9 cellular contexts compared by ENCODE assay signal in genomic region chr19:18117364-18117691, GRCh38. TPM values are rescaled to one million over a fixed set of nuclear protein-coding genes. Genes with fewer than 3 reads are reported as not detected.
DNase-seq lines count a peak whose midpoint lies in the region; ATAC-seq and TF ChIP-seq lines count a peak whose summit lies in the region.
"Had no signal": no experiment of that assay in that cellular context is flagged by ENCODE, and none has a peak within 500 bp of the region (broad histone marks: within the 10 kb centered on the region; RNA-seq: fewer than 3 reads in every experiment).

No MANE protein-coding gene starts in this region.

- POLR2A ChIA-PET in naive thymus-derived CD8-positive, alpha-beta T cell (lab: Charles Lee) = interaction anchor here (0.8 to 4.1 kb wide), 6 partner anchors 9 to 163 kb away, joined by 3 to 54 read pairs (median 20); partner anchors contain the start of genes ARRDC2, IL12RB1, JUND and PIK3R2

- H3K27me3 ChIP-seq in HUES6 (ENCODE audit: control insufficient read depth, insufficient read depth, low read length) = no peaks in the 10 kb centered on the region; the same call in 1 of the 2 replicates

- no peak for TF ChIP-seq CTCF in AG09309 (IDR thresholded peaks at IDR 0.05; ENCODE audit: control insufficient read depth, insufficient read depth, low read depth, low read length, missing control alignments)
- TF ChIP-seq CTCF in cardiac fibroblast (IDR thresholded peaks at IDR 0.05; ENCODE audit: low read depth, low read length) = no peak

- H3K4me3 Mint-ChIP-seq in naive thymus-derived CD8-positive, alpha-beta T cell = peak overlapping the region; percentile 70 to 88 (median 79)

- H3K4me1 Mint-ChIP-seq in naive thymus-derived CD8-positive, alpha-beta T cell = peaks cover 21 to 50% (median 44%) of the 10 kb centered on the region in 4 donors

- no peak overlapping the region; the same call in 1 of the 2 replicates for H3K27ac ChIP-seq in HUES6 (ENCODE audit: low read depth, low read length)

- no peak for ATAC-seq in naive thymus-derived CD8-positive, alpha-beta T cell
- ATAC-seq in GM18870 (IDR thresholded peaks at IDR 0.05; ENCODE audit: unreplicated experiment) = no peak

- H3K4me1 ChIP-seq in HUES6 (ENCODE audit: control insufficient read depth, insufficient read depth, low read length) = peaks cover 20% of the 10 kb centered on the region

- no peaks in the 10 kb centered on the region for H3K9me3 ChIP-seq in HUES6 (ENCODE audit: control insufficient read depth, insufficient read depth, low read depth, low read length)

- no peaks in the 10 kb centered on the region for H3K9me3 Mint-ChIP-seq in naive thymus-derived CD8-positive, alpha-beta T cell

- H3K4me3 ChIP-seq in AG09309 (ENCODE audit: control insufficient read depth, low read depth, low read length) (peak overlapping the region; percentile 41), HUES6 (ENCODE audit: low read depth, low read length) (peak overlapping the region; percentile 44), cardiac fibroblast (replicated peaks in 1 of 2; ENCODE audit: low read depth in 2 of 2, low read length in 2 of 2) (peak overlapping the region; percentile 34 to 40)

- DNase-seq in AG09309 (ENCODE audit: low read depth) (no peak), cardiac fibroblast (ENCODE audit: low read depth in 2 of 2) (no peak), iPS-NIHi7 (ENCODE audit: extremely low spot score) (no peak), NCI-H1436 treated with DMSO at 0.1 percent for 48 hours (lab: John Stamatoyannopoulos, UW) (no peak), NCI-H82 (lab: John Stamatoyannopoulos, UW) (no peak)
- no peak for DNase-seq in naive thymus-derived CD8-positive, alpha-beta T cell

- no peak overlapping the region for H3K9ac ChIP-seq in HUES6 (ENCODE audit: low read length)

- peaks cover 0 to 15% (median 0%) of the 10 kb centered on the region in 3 donors for H3K36me3 Mint-ChIP-seq in naive thymus-derived CD8-positive, alpha-beta T cell

- no peaks in the 10 kb centered on the region for H3K27me3 Mint-ChIP-seq in naive thymus-derived CD8-positive, alpha-beta T cell

- peak overlapping the region; percentile 83 to 95 (median 93) for H3K27ac Mint-ChIP-seq in naive thymus-derived CD8-positive, alpha-beta T cell

- H3K36me3 ChIP-seq in HUES6 (ENCODE audit: control insufficient read depth, insufficient read depth, low read length) = no peaks in the 10 kb centered on the region

RNA-seq across cellular contexts. Expression of gene MAST3, which starts 19.8 kb away (rescaled TPM):
- total RNA-seq in naive thymus-derived CD8-positive, alpha-beta T cell = 10 to 100 TPM; 44.7 to 44.8 TPM
- polyA plus RNA-seq in naive thymus-derived CD8-positive, alpha-beta T cell = 10 to 100 TPM in 2 of 3 donors, 1 to 10 TPM in 1; 9.4 to 15.7 (median 11.5) TPM

RNA-seq across cellular contexts. Expression of gene IL12RB1, which starts 30.6 kb away (rescaled TPM):
- 10 to 100 TPM; 18.5 TPM for total RNA-seq in naive thymus-derived CD8-positive, alpha-beta T cell
- polyA plus RNA-seq in naive thymus-derived CD8-positive, alpha-beta T cell = 10 to 100 TPM; 17.5 to 32.9 (median 24.2) TPM
- total RNA-seq: LHCN-M2 had no signal

RNA-seq across cellular contexts. Expression of gene PIK3R2, which starts 35.6 kb away (rescaled TPM):
- total RNA-seq in naive thymus-derived CD8-positive, alpha-beta T cell = 10 to 100 TPM; 20.9 to 21.5 TPM
- 10 to 100 TPM in 1 of 3 donors, 1 to 10 TPM in 2; 1.5 to 11.7 (median 3.6) TPM for polyA plus RNA-seq in naive thymus-derived CD8-positive, alpha-beta T cell

RNA-seq across cellular contexts. Expression of gene IFI30, which starts 56.3 kb away (rescaled TPM):
- 10 to 100 TPM; 13.7 to 15.3 TPM for total RNA-seq in naive thymus-derived CD8-positive, alpha-beta T cell
- polyA plus RNA-seq in naive thymus-derived CD8-positive, alpha-beta T cell = 1 to 10 TPM; 3.3 to 7.1 (median 5.4) TPM
